7 cellular contexts compared by ENCODE assay signal in genomic region chr16:29111901-29112680, GRCh38.
DNase-seq lines count a peak whose midpoint lies in the region; ATAC-seq and TF ChIP-seq lines count a peak whose summit lies in the region.
"Not testable (repeated sequence)": the region's sequence is repeated elsewhere in the genome, so short reads cannot be mapped to it uniquely, and the experiment has no call there.

No MANE protein-coding gene starts in this region.

- H3K27ac ChIP-seq in CD8-positive, alpha-beta T cell (ENCODE audit: low read depth, low read length): peak overlapping the region; percentile 40
- not testable (repeated sequence) for H3K27ac ChIP-seq in naive thymus-derived CD4-positive, alpha-beta T cell (ENCODE audit: low read depth, low read length)

- peaks cover 28% of the 10 kb centered on the region for H3K4me1 ChIP-seq in CD8-positive, alpha-beta T cell (ENCODE audit: insufficient read depth, low read length)
- H3K4me1 ChIP-seq in naive thymus-derived CD4-positive, alpha-beta T cell (ENCODE audit: control insufficient read depth in 2 of 2, insufficient read depth in 2 of 2, low read length in 2 of 2): not testable (repeated sequence)

- ATAC-seq in CD8-positive, alpha-beta T cell: peak; percentile 71
- ATAC-seq in T-cell (replicated peaks in 1 of 4): peak in 2 of 4 experiments; percentile 38 to 63
- not testable (repeated sequence) for ATAC-seq in activated CD8-positive, alpha-beta T cell treated with anti-CD3 and anti-CD28 coated beads, Interleukin-2, amount 10 ng/mL, durations not matched to agents 7 days and 5 days; stimulated activated memory B cell treated with anti-CD40 and anti-IgM and Interleukin-4, amounts not matched to agents 10 μg/mL and 1 μg/mL and 100 μg/mL, for 72 hours
- ATAC-seq in central memory CD8-positive, alpha-beta T cell (replicated peaks; ENCODE audit: extremely low read depth, poor library complexity, severe bottlenecking): peak; percentile 91
- ATAC-seq in naive thymus-derived CD4-positive, alpha-beta T cell: peak; percentile 77

- TF ChIP-seq CTCF in CD8-positive, alpha-beta T cell (IDR thresholded peaks at IDR 0.05): not testable (repeated sequence)

- peak overlapping the region; percentile 66 for H3K27ac Mint-ChIP-seq in CD8-positive, alpha-beta T cell
- H3K27ac Mint-ChIP-seq in T-cell: peak overlapping the region; percentile 74 to 87
- peak overlapping the region; percentile 80 for H3K27ac Mint-ChIP-seq in activated CD8-positive, alpha-beta T cell treated with anti-CD3 and anti-CD28 coated beads, Interleukin-2, amount 10 ng/mL, durations not matched to agents 7 days and 5 days
- H3K27ac Mint-ChIP-seq in activated naive CD4-positive, alpha-beta T cell treated with anti-CD3 and anti-CD28 coated beads, Interleukin-2, amount 50 U/mL, for 24 hours: peak overlapping the region; percentile 41
- peak overlapping the region; percentile 97 for H3K27ac Mint-ChIP-seq in central memory CD8-positive, alpha-beta T cell (ENCODE audit: low read depth)
- H3K27ac Mint-ChIP-seq in naive thymus-derived CD4-positive, alpha-beta T cell: peak overlapping the region in 7 of 9 donors; percentile 4 to 86 (median 64)
- peak overlapping the region; percentile 3 for H3K27ac Mint-ChIP-seq in stimulated activated memory B cell treated with anti-CD40 and anti-IgM and Interleukin-4, amounts not matched to agents 10 μg/mL and 1 μg/mL and 100 μg/mL, for 72 hours

- H3K4me3 Mint-ChIP-seq in CD8-positive, alpha-beta T cell; T-cell; activated naive CD4-positive, alpha-beta T cell treated with anti-CD3 and anti-CD28 coated beads, Interleukin-2, amount 50 U/mL, for 24 hours; stimulated activated memory B cell treated with anti-CD40 and anti-IgM and Interleukin-4, amounts not matched to agents 10 μg/mL and 1 μg/mL and 100 μg/mL, for 72 hours: not testable (repeated sequence)
- H3K4me3 Mint-ChIP-seq in activated CD8-positive, alpha-beta T cell treated with anti-CD3 and anti-CD28 coated beads, Interleukin-2, amount 10 ng/mL, durations not matched to agents 7 days and 5 days: peak overlapping the region; percentile 18
- H3K4me3 Mint-ChIP-seq in central memory CD8-positive, alpha-beta T cell: peak overlapping the region; percentile 57
- peak overlapping the region in 1 of 10 donors; percentile 21 for H3K4me3 Mint-ChIP-seq in naive thymus-derived CD4-positive, alpha-beta T cell

- CTCF ChIA-PET in CD8-positive, alpha-beta T cell (lab: Charles Lee); T-cell (lab: Charles Lee); activated CD8-positive, alpha-beta T cell treated with anti-CD3 and anti-CD28 coated beads, Interleukin-2, amount 10 ng/mL, durations not matched to agents 7 days and 5 days (lab: Charles Lee); naive thymus-derived CD4-positive, alpha-beta T cell (lab: Charles Lee): not testable (repeated sequence)

- H3K4me3 ChIP-seq in CD8-positive, alpha-beta T cell (ENCODE audit: low read depth, low read length); naive thymus-derived CD4-positive, alpha-beta T cell (ENCODE audit: low read length): not testable (repeated sequence)

- POLR2A ChIA-PET in CD8-positive, alpha-beta T cell (lab: Charles Lee); activated CD8-positive, alpha-beta T cell treated with anti-CD3 and anti-CD28 coated beads, Interleukin-2, amount 10 ng/mL, durations not matched to agents 7 days and 5 days (lab: Charles Lee); naive thymus-derived CD4-positive, alpha-beta T cell (lab: Charles Lee): not testable (repeated sequence)
- POLR2A ChIA-PET in T-cell (lab: Charles Lee): interaction anchor here in 1 of 2 donors (0.6 kb wide), 1 partner anchor 626 kb away, joined by 5 read pairs; no protein-coding TSS in a partner anchor

- peak in 1 of 7 experiments; percentile 31 for DNase-seq in CD8-positive, alpha-beta T cell
- peak in 8 of 34 experiments; percentile 10 to 32 (median 27) for DNase-seq in T-cell
- DNase-seq in activated CD8-positive, alpha-beta T cell treated with anti-CD3 and anti-CD28 coated beads, Interleukin-2, amount 10 ng/mL, durations not matched to agents 7 days and 5 days; naive thymus-derived CD4-positive, alpha-beta T cell: not testable (repeated sequence)
- peak in 1 of 2 donors; percentile 53 for DNase-seq in central memory CD8-positive, alpha-beta T cell (ENCODE audit: low spot score in 2 of 2)

- H3K27me3 ChIP-seq in CD8-positive, alpha-beta T cell (ENCODE audit: insufficient read depth, low read length); naive thymus-derived CD4-positive, alpha-beta T cell (ENCODE audit: control insufficient read depth in 2 of 2, insufficient read depth in 2 of 2, low read length in 2 of 2): not testable (repeated sequence)

- H3K36me3 ChIP-seq in CD8-positive, alpha-beta T cell (ENCODE audit: insufficient read depth, low read length): not testable (repeated sequence)
- H3K36me3 ChIP-seq in naive thymus-derived CD4-positive, alpha-beta T cell (ENCODE audit: control insufficient read depth in 2 of 3, insufficient read depth in 3 of 3, low read length in 3 of 3): peaks cover 0 to 12% (median 0%) of the 10 kb centered on the region in 3 experiments

- H3K9me3 ChIP-seq in CD8-positive, alpha-beta T cell (ENCODE audit: low read length); naive thymus-derived CD4-positive, alpha-beta T cell (ENCODE audit: control insufficient read depth in 2 of 3, low read length in 3 of 3): not testable (repeated sequence)

- H3K27me3 Mint-ChIP-seq in CD8-positive, alpha-beta T cell (ENCODE audit: low read depth); T-cell; activated CD8-positive, alpha-beta T cell treated with anti-CD3 and anti-CD28 coated beads, Interleukin-2, amount 10 ng/mL, durations not matched to agents 7 days and 5 days (ENCODE audit: low read depth); activated naive CD4-positive, alpha-beta T cell treated with anti-CD3 and anti-CD28 coated beads, Interleukin-2, amount 50 U/mL, for 24 hours; central memory CD8-positive, alpha-beta T cell; naive thymus-derived CD4-positive, alpha-beta T cell; stimulated activated memory B cell treated with anti-CD40 and anti-IgM and Interleukin-4, amounts not matched to agents 10 μg/mL and 1 μg/mL and 100 μg/mL, for 72 hours: not testable (repeated sequence)

- peaks cover 50% of the 10 kb centered on the region for H3K36me3 Mint-ChIP-seq in CD8-positive, alpha-beta T cell
- H3K36me3 Mint-ChIP-seq in T-cell: peaks cover 31% of the 10 kb centered on the region
- H3K36me3 Mint-ChIP-seq in activated CD8-positive, alpha-beta T cell treated with anti-CD3 and anti-CD28 coated beads, Interleukin-2, amount 10 ng/mL, durations not matched to agents 7 days and 5 days (ENCODE audit: low read depth): peaks cover 22% of the 10 kb centered on the region
- H3K36me3 Mint-ChIP-seq in activated naive CD4-positive, alpha-beta T cell treated with anti-CD3 and anti-CD28 coated beads, Interleukin-2, amount 50 U/mL, for 24 hours: not testable (repeated sequence)
- H3K36me3 Mint-ChIP-seq in central memory CD8-positive, alpha-beta T cell (ENCODE audit: insufficient read depth): peaks cover 36% of the 10 kb centered on the region
- peaks cover 8 to 31% (median 13%) of the 10 kb centered on the region in 5 donors for H3K36me3 Mint-ChIP-seq in naive thymus-derived CD4-positive, alpha-beta T cell
- H3K36me3 Mint-ChIP-seq in stimulated activated memory B cell treated with anti-CD40 and anti-IgM and Interleukin-4, amounts not matched to agents 10 μg/mL and 1 μg/mL and 100 μg/mL, for 72 hours: peaks cover 45% of the 10 kb centered on the region

- not testable (repeated sequence) for H3K9me3 Mint-ChIP-seq in CD8-positive, alpha-beta T cell; T-cell; activated CD8-positive, alpha-beta T cell treated with anti-CD3 and anti-CD28 coated beads, Interleukin-2, amount 10 ng/mL, durations not matched to agents 7 days and 5 days (ENCODE audit: insufficient read depth); activated naive CD4-positive, alpha-beta T cell treated with anti-CD3 and anti-CD28 coated beads, Interleukin-2, amount 50 U/mL, for 24 hours; central memory CD8-positive, alpha-beta T cell; naive thymus-derived CD4-positive, alpha-beta T cell; stimulated activated memory B cell treated with anti-CD40 and anti-IgM and Interleukin-4, amounts not matched to agents 10 μg/mL and 1 μg/mL and 100 μg/mL, for 72 hours

- intact Hi-C loops in CD8-positive, alpha-beta T cell (cut with DNase I, micrococcal nuclease); naive thymus-derived CD4-positive, alpha-beta T cell (cut with micrococcal nuclease): not testable (repeated sequence)

- H3K4me1 Mint-ChIP-seq in CD8-positive, alpha-beta T cell (ENCODE audit: low read depth): peaks cover 39% of the 10 kb centered on the region
- H3K4me1 Mint-ChIP-seq in T-cell: peaks cover 20 to 56% (median 51%) of the 10 kb centered on the region in 3 donors
- peaks cover 50% of the 10 kb centered on the region for H3K4me1 Mint-ChIP-seq in activated CD8-positive, alpha-beta T cell treated with anti-CD3 and anti-CD28 coated beads, Interleukin-2, amount 10 ng/mL, durations not matched to agents 7 days and 5 days (ENCODE audit: low read depth)
- H3K4me1 Mint-ChIP-seq in activated naive CD4-positive, alpha-beta T cell treated with anti-CD3 and anti-CD28 coated beads, Interleukin-2, amount 50 U/mL, for 24 hours: peaks cover 48% of the 10 kb centered on the region
- peaks cover 55% of the 10 kb centered on the region for H3K4me1 Mint-ChIP-seq in central memory CD8-positive, alpha-beta T cell
- H3K4me1 Mint-ChIP-seq in naive thymus-derived CD4-positive, alpha-beta T cell: peaks cover 8 to 53% (median 16%) of the 10 kb centered on the region in 7 donors
- peaks cover 27% of the 10 kb centered on the region for H3K4me1 Mint-ChIP-seq in stimulated activated memory B cell treated with anti-CD40 and anti-IgM and Interleukin-4, amounts not matched to agents 10 μg/mL and 1 μg/mL and 100 μg/mL, for 72 hours

Comparison
In these comparisons a context has a peak if more than half of its experiments do, and no peak if none do; other contexts are left out.
1. H3K27ac Mint-ChIP-seq: peak in every context shown above with its lines; median percentile 97 in central memory CD8-positive, alpha-beta T cell; 80 in T-cell; 80 in activated CD8-positive, alpha-beta T cell treated with anti-CD3 and anti-CD28 coated beads, Interleukin-2, amount 10 ng/mL, durations not matched to agents 7 days and 5 days; 66 in CD8-positive, alpha-beta T cell; 64 in naive thymus-derived CD4-positive, alpha-beta T cell; 41 in activated naive CD4-positive, alpha-beta T cell treated with anti-CD3 and anti-CD28 coated beads, Interleukin-2, amount 50 U/mL, for 24 hours; 3 in stimulated activated memory B cell treated with anti-CD40 and anti-IgM and Interleukin-4, amounts not matched to agents 10 μg/mL and 1 μg/mL and 100 μg/mL, for 72 hours.